In genomic region chr10:88187472-88187871, GRCh38 we compare ENCODE assay signal across 23 cellular contexts.
"Had no signal": no experiment of that assay in that cellular context is flagged by ENCODE, and none has a peak within 500 bp of the region (broad histone marks: within the 10 kb centered on the region; RNA-seq: fewer than 3 reads in every experiment).

No MANE protein-coding gene starts in this region.

- DNase-seq: activated CD4-positive, alpha-beta T cell treated with anti-CD3 and anti-CD28 coated beads for 1 hour; activated CD4-positive, alpha-beta T cell treated with anti-CD3 and anti-CD28 coated beads, Interleukin-2, amount 50 U/mL, for 4 hours; activated CD8-positive, alpha-beta memory T cell treated with anti-CD3 and anti-CD28 coated beads for 24 hours; activated CD8-positive, alpha-beta memory T cell treated with anti-CD3 and anti-CD28 coated beads, Interleukin-2, amount 50 U/mL, for 4 hours; activated T-cell treated with anti-CD3 and anti-CD28 coated beads, Interleukin-2, amount 50 U/mL, for 24 hours; aorta; effector CD4-positive, alpha-beta T cell; foreskin fibroblast; kidney; lower lobe of right lung; mesendoderm; mucosa of descending colon; nucleus accumbens; right lobe of liver; stimulated activated CD4-positive, alpha-beta T cell treated with anti-CD3 and anti-CD28 coated beads, Interleukin-1b, Interleukin-23, amount 100 ng/mL, for 48 hours; substantia nigra; thyroid gland had no signal

- H3K4me3 Mint-ChIP-seq: activated T-cell treated with anti-CD3 and anti-CD28 coated beads, Interleukin-2, amount 50 U/mL, for 24 hours; activated T-helper 17 cell treated with anti-CD3 and anti-CD28 coated beads, Interleukin-2, amount 50 U/mL, for 72 hours; brain; dendritic cell treated with granulocyte-macrophage colony-stimulating factor and Interleukin-4, amounts not matched to agents 40 ng/mL and 50 ng/mL, for 4 days; stimulated activated naive CD8-positive, alpha-beta T cell treated with anti-CD3 and anti-CD28 coated beads, Interleukin-15, Interleukin-2, amounts not matched to agents 100 ng/mL and 50 ng/mL, for 24 hours had no signal

- H3K9me3 Mint-ChIP-seq: activated naive CD4-positive, alpha-beta T cell treated with anti-CD3 and anti-CD28 coated beads, Interleukin-2, amount 50 U/mL, for 72 hours; activated T-cell treated with anti-CD3 and anti-CD28 coated beads, Interleukin-2, amount 50 U/mL, for 24 hours; brain; dendritic cell treated with granulocyte-macrophage colony-stimulating factor and Interleukin-4, amounts not matched to agents 40 ng/mL and 50 ng/mL, for 4 days; stimulated activated naive CD8-positive, alpha-beta T cell treated with anti-CD3 and anti-CD28 coated beads, Interleukin-15, Interleukin-2, amounts not matched to agents 100 ng/mL and 50 ng/mL, for 24 hours had no signal

- H3K27ac Mint-ChIP-seq: activated naive CD4-positive, alpha-beta T cell treated with anti-CD3 and anti-CD28 coated beads, Interleukin-2, amount 50 U/mL, for 72 hours; activated T-cell treated with anti-CD3 and anti-CD28 coated beads, Interleukin-2, amount 50 U/mL, for 24 hours; activated T-helper 17 cell treated with anti-CD3 and anti-CD28 coated beads, Interleukin-2, amount 50 U/mL, for 72 hours; dendritic cell treated with granulocyte-macrophage colony-stimulating factor and Interleukin-4, amounts not matched to agents 40 ng/mL and 50 ng/mL, for 4 days; stimulated activated naive CD8-positive, alpha-beta T cell treated with anti-CD3 and anti-CD28 coated beads, Interleukin-15, Interleukin-2, amounts not matched to agents 100 ng/mL and 50 ng/mL, for 24 hours had no signal

- H3K36me3 Mint-ChIP-seq: activated naive CD4-positive, alpha-beta T cell treated with anti-CD3 and anti-CD28 coated beads, Interleukin-2, amount 50 U/mL, for 72 hours; brain had no signal

- H3K4me1 Mint-ChIP-seq: activated T-helper 17 cell treated with anti-CD3 and anti-CD28 coated beads, Interleukin-2, amount 50 U/mL, for 72 hours had no signal

- H3K27me3 Mint-ChIP-seq: activated T-cell treated with anti-CD3 and anti-CD28 coated beads, Interleukin-2, amount 50 U/mL, for 24 hours; activated T-helper 17 cell treated with anti-CD3 and anti-CD28 coated beads, Interleukin-2, amount 50 U/mL, for 72 hours; dendritic cell treated with granulocyte-macrophage colony-stimulating factor and Interleukin-4, amounts not matched to agents 40 ng/mL and 50 ng/mL, for 4 days; stimulated activated naive CD8-positive, alpha-beta T cell treated with anti-CD3 and anti-CD28 coated beads, Interleukin-15, Interleukin-2, amounts not matched to agents 100 ng/mL and 50 ng/mL, for 24 hours had no signal

- H3K4me3 ChIP-seq: lower lobe of right lung, mucosa of descending colon, right lobe of liver, skin epidermis, thyroid gland had no signal
